21 cellular contexts compared by ENCODE assay signal in genomic region chr18:70332694-70333093, GRCh38. TPM values are rescaled to one million over a fixed set of nuclear protein-coding genes. Genes with fewer than 3 reads are reported as not detected.
A peak's percentile ranks its signal among the peaks of the same experiment; 100 is the strongest.
DNase-seq lines count a peak whose midpoint lies in the region; ATAC-seq and TF ChIP-seq lines count a peak whose summit lies in the region.
"Had no signal": no experiment of that assay in that cellular context is flagged by ENCODE, and none has a peak within 500 bp of the region (broad histone marks: within the 10 kb centered on the region; RNA-seq: fewer than 3 reads in every experiment).

No MANE protein-coding gene starts in this region.

- ATAC-seq in GM21529 (IDR thresholded peaks at IDR 0.05; ENCODE audit: unreplicated experiment) = no peak
- ATAC-seq: gastroesophageal sphincter; naive thymus-derived CD8-positive, alpha-beta T cell had no signal

- no peak overlapping the region for H3K4me3 ChIP-seq in adipocyte (ENCODE audit: low read length)
- no peak overlapping the region for H3K4me3 ChIP-seq in trophoblast cell (ENCODE audit: low read depth, low read length)
- H3K4me3 ChIP-seq: gastroesophageal sphincter, uterus had no signal

- BruUV-seq in Calu3 (replicated peaks; lab: Mats Ljungman, UMichigan) = no TSS peak

- no peak overlapping the region for H2BK120ac ChIP-seq in trophoblast cell (ENCODE audit: insufficient read depth, low read length, poor library complexity)

- no peaks in the 10 kb centered on the region for H3K9me3 Mint-ChIP-seq in Calu3 (ENCODE audit: low read depth, unreplicated experiment)

- no peak overlapping the region for H2AFZ ChIP-seq in trophoblast cell (ENCODE audit: insufficient read depth, low read length, poor library complexity)

- H3K18ac ChIP-seq in trophoblast cell (ENCODE audit: low read length) = no peak overlapping the region

- H3K36me3 Mint-ChIP-seq in Calu3 (ENCODE audit: insufficient read depth, unreplicated experiment) = peaks cover 28% of the 10 kb centered on the region

- H3K4me3 Mint-ChIP-seq in Calu3 (ENCODE audit: low read depth, unreplicated experiment) = no peak overlapping the region
- H3K4me3 Mint-ChIP-seq: activated CD4-positive, alpha-beta T cell treated with anti-CD3 and anti-CD28 coated beads, Interleukin-2, amount 10 ng/mL, durations not matched to agents 7 days and 5 days; naive thymus-derived CD8-positive, alpha-beta T cell had no signal

- H3K36me3 ChIP-seq in adipocyte (ENCODE audit: control insufficient read depth, insufficient read depth, low read length, severe bottlenecking) (peaks cover 13% of the 10 kb centered on the region), trophoblast cell (ENCODE audit: control insufficient read depth in 1 of 2, insufficient read depth in 2 of 2, low read length in 2 of 2) (peaks cover 1 to 3% of the 10 kb centered on the region in 2 experiments)
- H3K36me3 ChIP-seq: gastroesophageal sphincter, uterus had no signal

- no peak overlapping the region for H4K8ac ChIP-seq in trophoblast cell (ENCODE audit: low read depth, low read length)

- no CpG with 5 or more reads among the region's 1 CpG for WGBS in trophoblast cell (ENCODE audit: extremely low coverage, insufficient coverage, insufficient read length)

- no peak overlapping the region for H3K4me2 ChIP-seq in trophoblast cell (ENCODE audit: low read length)

- peaks cover 15% of the 10 kb centered on the region for H3K79me1 ChIP-seq in trophoblast cell (ENCODE audit: low read length)

- H3K9ac ChIP-seq in adipocyte (ENCODE audit: low read length) = peak overlapping the region; percentile 33
- H3K9ac ChIP-seq in trophoblast cell (ENCODE audit: low read length) = no peak overlapping the region

- intact Hi-C loops in Calu3 (cut with micrococcal nuclease; ENCODE audit: unreplicated experiment) = no loop called here

- H3K4me1 ChIP-seq in adipocyte (ENCODE audit: control insufficient read depth, insufficient read depth, low read length) (peaks cover 49% of the 10 kb centered on the region), trophoblast cell (ENCODE audit: control insufficient read depth in 1 of 2, insufficient read depth in 2 of 2, low read length in 2 of 2) (peaks cover 8 to 12% of the 10 kb centered on the region in 2 experiments)
- H3K4me1 ChIP-seq: uterus had no signal

- DNase-seq in Calu3 (no peak), adipocyte (ENCODE audit: low read depth) (peak; percentile 52), fibroblast of peridontal ligament (ENCODE audit: extremely low read depth) (peak; percentile 51), trophoblast cell (peak in 1 of 2 donors; percentile 73), ureter (ENCODE audit: low spot score) (no peak), GM10266 (ENCODE audit: extremely low spot score) (no peak), DMS153 (lab: John Stamatoyannopoulos, UW) (no peak)
- DNase-seq: activated CD4-positive, alpha-beta T cell treated with anti-CD3 and anti-CD28 coated beads, Interleukin-2, amount 10 ng/mL, durations not matched to agents 7 days and 5 days; activated naive CD4-positive, alpha-beta T cell treated with anti-CD3 and anti-CD28 coated beads, Interleukin-2, amount 50 U/mL, for 16 hours; activated T-cell treated with anti-CD3 and anti-CD28 coated beads for 4 hours; AML-193; Caco-2; effector memory CD4-positive, alpha-beta T cell; naive thymus-derived CD8-positive, alpha-beta T cell; NCI-H1930; NCI-H524 treated with DMSO at 0.1 percent for 48 hours; stimulated activated naive CD4-positive, alpha-beta T cell treated with Interleukin-2 at 50 U/mL for 16 hours; uterus had no signal

- H3K27ac Mint-ChIP-seq in Calu3 (ENCODE audit: unreplicated experiment) = peak overlapping the region; percentile 66
- H3K27ac Mint-ChIP-seq: activated CD4-positive, alpha-beta T cell treated with anti-CD3 and anti-CD28 coated beads, Interleukin-2, amount 10 ng/mL, durations not matched to agents 7 days and 5 days; naive thymus-derived CD8-positive, alpha-beta T cell had no signal

- H4K12ac ChIP-seq in trophoblast cell (ENCODE audit: low read depth, low read length) = no peak overlapping the region

- peaks cover 8% of the 10 kb centered on the region for H3K9me3 ChIP-seq in adipocyte (ENCODE audit: control insufficient read depth, low read length)
- H3K9me3 ChIP-seq in trophoblast cell (ENCODE audit: insufficient read depth, low read depth, low read length) = peaks cover 2% of the 10 kb centered on the region
- H3K9me3 ChIP-seq: Caco-2, uterus had no signal

- peaks cover 32% of the 10 kb centered on the region for H3K4me1 Mint-ChIP-seq in Calu3 (ENCODE audit: low read depth, unreplicated experiment)

- peaks cover 3% of the 10 kb centered on the region for H3K79me2 ChIP-seq in trophoblast cell (ENCODE audit: control insufficient read depth, insufficient read depth, low read length, poor library complexity)

- peak overlapping the region; percentile 14 for H3K27ac ChIP-seq in trophoblast cell (ENCODE audit: low read depth, low read length)
- H3K27ac ChIP-seq: gastroesophageal sphincter, uterus had no signal

- no peak overlapping the region for H3K14ac ChIP-seq in trophoblast cell (ENCODE audit: low read length)

- CTCF ChIA-PET in Calu3 (lab: Charles Lee) = no interaction called here

- H2BK12ac ChIP-seq in trophoblast cell (ENCODE audit: low read length) = no peak overlapping the region

- no peak for TF ChIP-seq CTCF in Calu3 (IDR thresholded peaks at IDR 0.05; ENCODE audit: unreplicated experiment)
- no peak for TF ChIP-seq CTCF in GM10266 (IDR thresholded peaks at IDR 0.05; ENCODE audit: control insufficient read depth, insufficient read depth, low read depth, missing control alignments)

- H3K4ac ChIP-seq in trophoblast cell (ENCODE audit: low read depth, low read length) = no peak overlapping the region

- H2AK5ac ChIP-seq in trophoblast cell (ENCODE audit: low read length) = no peak overlapping the region

- H3K27me3 Mint-ChIP-seq in Calu3 (ENCODE audit: unreplicated experiment) = no peaks in the 10 kb centered on the region
- H3K27me3 Mint-ChIP-seq: activated CD4-positive, alpha-beta T cell treated with anti-CD3 and anti-CD28 coated beads, Interleukin-2, amount 10 ng/mL, durations not matched to agents 7 days and 5 days; progenitor cell of endocrine pancreas had no signal

- no peak overlapping the region for H4K91ac ChIP-seq in trophoblast cell (ENCODE audit: low read depth, low read length)

- no peak overlapping the region for H2BK5ac ChIP-seq in trophoblast cell (ENCODE audit: low read depth, low read length, poor library complexity)

- no peak overlapping the region for H3K23ac ChIP-seq in trophoblast cell (ENCODE audit: low read length)

- H3K27me3 ChIP-seq in adipocyte (replicated peaks; ENCODE audit: control insufficient read depth, insufficient read depth, low read length) (no peaks in the 10 kb centered on the region), trophoblast cell (ENCODE audit: insufficient read depth, low read length) (no peaks in the 10 kb centered on the region)
- H3K27me3 ChIP-seq: gastroesophageal sphincter, uterus had no signal

RNA-seq across cellular contexts. Expression of gene SOCS6, which starts 43.8 kb away (rescaled TPM):
- total RNA-seq in Calu3 (2022) (26.1 and 33.0 TPM in 2 replicates), ureter (19.9 TPM)
- 49.6 and 49.7 TPM in 2 replicates for polyA plus RNA-seq in trophoblast cell (2013)

Comparison
In these comparisons a context has a peak if more than half of its experiments do, and no peak if none do; other contexts are left out.
1. DNase-seq: peak in adipocyte (single experiment) and fibroblast of peridontal ligament (single experiment); none in Calu3 (single experiment), ureter (single experiment), GM10266 (single experiment) and DMS153 (single experiment).